Comparison of ENCODE assay signal across 8 cellular contexts in the genomic region with DNA sequence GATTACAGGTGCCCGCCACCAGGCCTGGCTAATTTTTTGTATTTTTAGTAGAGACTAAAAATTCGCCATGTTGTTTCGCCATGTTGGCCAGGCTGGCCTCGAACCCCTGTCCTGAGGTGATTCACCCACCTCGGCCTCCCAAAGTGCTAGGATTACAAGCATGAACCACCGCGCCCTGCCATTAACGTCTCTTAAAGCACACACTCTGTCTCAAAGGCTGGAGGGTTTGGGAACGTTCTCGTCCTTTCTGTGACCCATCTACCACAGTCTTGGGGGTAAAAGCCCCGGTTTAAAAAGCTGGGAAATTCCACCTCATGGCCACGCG. TPM values are rescaled to one million over a fixed set of nuclear protein-coding genes. Genes with fewer than 3 reads are reported as not detected.
DNase-seq lines count a peak whose midpoint lies in the region; ATAC-seq and TF ChIP-seq lines count a peak whose summit lies in the region.

No MANE protein-coding gene starts in this region.

- H3K4me2 ChIP-seq in GM23338 (peak overlapping the region; percentile 45), skeletal muscle satellite cell (ENCODE audit: low read length) (peak overlapping the region; percentile 79)

- H3K27ac Mint-ChIP-seq in GM23338, result peak overlapping the region; percentile 74; the same call in 1 of the 2 replicates
- no peak overlapping the region for H3K27ac Mint-ChIP-seq in activated CD8-positive, alpha-beta T cell treated with anti-CD3 and anti-CD28 coated beads, Interleukin-2, amount 10 ng/mL, durations not matched to agents 7 days and 5 days

- H3F3A ChIP-seq in GM23338 (replicated peaks; ENCODE audit: low read depth), result peaks cover 20% of the 10 kb centered on the region

- H3K27me3 Mint-ChIP-seq in GM23338 (ENCODE audit: insufficient read depth, low read depth, poor library complexity), result peaks cover 20% of the 10 kb centered on the region
- H3K27me3 Mint-ChIP-seq in activated CD8-positive, alpha-beta T cell treated with anti-CD3 and anti-CD28 coated beads, Interleukin-2, amount 10 ng/mL, durations not matched to agents 7 days and 5 days (ENCODE audit: low read depth), result peaks cover 10% of the 10 kb centered on the region

- 0 out of 3 replicates have a peak, but pooled peaks cover 6% of the 10 kb centered on the region for H3K36me3 Mint-ChIP-seq in GM23338 (ENCODE audit: low read depth)
- no peaks in the 10 kb centered on the region for H3K36me3 Mint-ChIP-seq in activated CD8-positive, alpha-beta T cell treated with anti-CD3 and anti-CD28 coated beads, Interleukin-2, amount 10 ng/mL, durations not matched to agents 7 days and 5 days (ENCODE audit: low read depth)

- no peak for ATAC-seq in GM23338
- no peak for ATAC-seq in activated CD8-positive, alpha-beta T cell treated with anti-CD3 and anti-CD28 coated beads, Interleukin-2, amount 10 ng/mL, durations not matched to agents 7 days and 5 days
- no peak for ATAC-seq in foreskin keratinocyte
- ATAC-seq in HG02884 (IDR thresholded peaks at IDR 0.05; ENCODE audit: unreplicated experiment), result no peak
- no peak for ATAC-seq in GM21723 (IDR thresholded peaks at IDR 0.05; ENCODE audit: unreplicated experiment)

- H3K27ac ChIP-seq in GM23338 (ENCODE audit: low read depth), result peak overlapping the region; percentile 88
- H3K27ac ChIP-seq in foreskin keratinocyte, result peak overlapping the region; percentile 87

- DNase-seq in GM23338 (ENCODE audit: low spot score), result no peak
- DNase-seq in activated CD8-positive, alpha-beta T cell treated with anti-CD3 and anti-CD28 coated beads, Interleukin-2, amount 10 ng/mL, durations not matched to agents 7 days and 5 days, result no peak
- no peak for DNase-seq in foreskin keratinocyte
- no peak for DNase-seq in MG63
- no peak for DNase-seq in effector CD8-positive, alpha-beta T cell (lab: John Stamatoyannopoulos, UW)

- H3K4me3 Mint-ChIP-seq in GM23338, result no peak overlapping the region
- H3K4me3 Mint-ChIP-seq in activated CD8-positive, alpha-beta T cell treated with anti-CD3 and anti-CD28 coated beads, Interleukin-2, amount 10 ng/mL, durations not matched to agents 7 days and 5 days, result peak overlapping the region; percentile 70

- H3K9me2 ChIP-seq in GM23338 (ENCODE audit: insufficient read depth), result 0 out of 2 replicates have a peak, but pooled peaks cover 4% of the 10 kb centered on the region

- H3K4me3 ChIP-seq in GM23338 (peak overlapping the region; percentile 43), skeletal muscle satellite cell (ENCODE audit: low read length) (peak overlapping the region; percentile 60), MG63 (no peak overlapping the region)

- peak overlapping the region; percentile 97 for H2AFZ ChIP-seq in GM23338

- peak overlapping the region; percentile 68 for H3K9ac ChIP-seq in skeletal muscle satellite cell (ENCODE audit: low read depth, low read length)

- peaks cover 35% of the 10 kb centered on the region for H3K4me1 Mint-ChIP-seq in GM23338
- H3K4me1 Mint-ChIP-seq in activated CD8-positive, alpha-beta T cell treated with anti-CD3 and anti-CD28 coated beads, Interleukin-2, amount 10 ng/mL, durations not matched to agents 7 days and 5 days (ENCODE audit: low read depth), result peaks cover 9% of the 10 kb centered on the region

- H3K27me3 ChIP-seq in GM23338 (ENCODE audit: insufficient read depth), result no peaks in the 10 kb centered on the region
- H3K27me3 ChIP-seq in foreskin keratinocyte, result peaks cover 5% of the 10 kb centered on the region
- H3K27me3 ChIP-seq in skeletal muscle satellite cell (ENCODE audit: control insufficient read depth, insufficient read depth, low read length), result peaks cover 6% of the 10 kb centered on the region
- no peaks in the 10 kb centered on the region for H3K27me3 ChIP-seq in MG63

- H3K9me3 ChIP-seq in skeletal muscle satellite cell (replicated peaks; ENCODE audit: low read length) (no peaks in the 10 kb centered on the region), MG63 (no peaks in the 10 kb centered on the region)

- H3K4me1 ChIP-seq in GM23338 (ENCODE audit: insufficient read depth) (peaks cover 37% of the 10 kb centered on the region), foreskin keratinocyte (peaks cover 26% of the 10 kb centered on the region), skeletal muscle satellite cell (ENCODE audit: control insufficient read depth, insufficient read depth, low read length) (peaks cover 20% of the 10 kb centered on the region)

- CTCF ChIA-PET in activated CD8-positive, alpha-beta T cell treated with anti-CD3 and anti-CD28 coated beads, Interleukin-2, amount 10 ng/mL, durations not matched to agents 7 days and 5 days (lab: Charles Lee), result no interaction called here

- POLR2A ChIA-PET in activated CD8-positive, alpha-beta T cell treated with anti-CD3 and anti-CD28 coated beads, Interleukin-2, amount 10 ng/mL, durations not matched to agents 7 days and 5 days (lab: Charles Lee), result interaction anchor here (1.2 kb wide), 1 partner anchor 59 kb away, joined by 4 read pairs; no protein-coding TSS in a partner anchor

- H3K36me3 ChIP-seq in GM23338 (ENCODE audit: insufficient read depth) (no peaks in the 10 kb centered on the region), skeletal muscle satellite cell (ENCODE audit: insufficient read depth, low read length) (no peaks in the 10 kb centered on the region), MG63 (no peaks in the 10 kb centered on the region)

- TF ChIP-seq CTCF in GM23338 (conservative IDR thresholded peaks at IDR 0.05; ENCODE audit: low read depth in 2 of 2) (no peak), foreskin keratinocyte (conservative IDR thresholded peaks at IDR 0.05) (no peak)

- H3K9me3 Mint-ChIP-seq in GM23338, result peaks cover 6% of the 10 kb centered on the region; the same call in 1 of the 3 replicates
- H3K9me3 Mint-ChIP-seq in activated CD8-positive, alpha-beta T cell treated with anti-CD3 and anti-CD28 coated beads, Interleukin-2, amount 10 ng/mL, durations not matched to agents 7 days and 5 days (ENCODE audit: insufficient read depth), result no peaks in the 10 kb centered on the region

- H4K20me1 ChIP-seq in GM23338 (replicated peaks; ENCODE audit: insufficient read depth), result no peaks in the 10 kb centered on the region

- no peaks in the 10 kb centered on the region for H3K79me2 ChIP-seq in GM23338 (replicated peaks; ENCODE audit: insufficient read depth)

TF ChIP-seq in GM23338, 12 proteins besides CTCF, POLR2A, EP300 and RAD21 (continues in another document):
- TF ChIP-seq, protein P1, sequence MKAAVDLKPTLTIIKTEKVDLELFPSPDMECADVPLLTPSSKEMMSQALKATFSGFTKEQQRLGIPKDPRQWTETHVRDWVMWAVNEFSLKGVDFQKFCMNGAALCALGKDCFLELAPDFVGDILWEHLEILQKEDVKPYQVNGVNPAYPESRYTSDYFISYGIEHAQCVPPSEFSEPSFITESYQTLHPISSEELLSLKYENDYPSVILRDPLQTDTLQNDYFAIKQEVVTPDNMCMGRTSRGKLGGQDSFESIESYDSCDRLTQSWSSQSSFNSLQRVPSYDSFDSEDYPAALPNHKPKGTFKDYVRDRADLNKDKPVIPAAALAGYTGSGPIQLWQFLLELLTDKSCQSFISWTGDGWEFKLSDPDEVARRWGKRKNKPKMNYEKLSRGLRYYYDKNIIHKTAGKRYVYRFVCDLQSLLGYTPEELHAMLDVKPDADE (IDR thresholded peaks at IDR 0.05), result no peak
- TF ChIP-seq NANOG (IDR thresholded peaks at IDR 0.05; ENCODE audit: borderline replicate concordance) (no peak), POLR2AphosphoS5 (IDR thresholded peaks at IDR 0.05; ENCODE audit: low read depth) (no peak), STAT1 (IDR thresholded peaks at IDR 0.05; ENCODE audit: unreplicated experiment) (no peak), CREB1 (CRISPR knock-in tag; IDR thresholded peaks at IDR 0.05; ENCODE audit: low read depth) (no peak), ZNF331 (CRISPR knock-in tag; IDR thresholded peaks at IDR 0.05; ENCODE audit: low read depth) (no peak), EZH2phosphoT487 (IDR thresholded peaks at IDR 0.05; ENCODE audit: unreplicated experiment) (no peak), JUNB (IDR thresholded peaks at IDR 0.05; ENCODE audit: unreplicated experiment) (no peak)
- TF ChIP-seq, protein P2, sequence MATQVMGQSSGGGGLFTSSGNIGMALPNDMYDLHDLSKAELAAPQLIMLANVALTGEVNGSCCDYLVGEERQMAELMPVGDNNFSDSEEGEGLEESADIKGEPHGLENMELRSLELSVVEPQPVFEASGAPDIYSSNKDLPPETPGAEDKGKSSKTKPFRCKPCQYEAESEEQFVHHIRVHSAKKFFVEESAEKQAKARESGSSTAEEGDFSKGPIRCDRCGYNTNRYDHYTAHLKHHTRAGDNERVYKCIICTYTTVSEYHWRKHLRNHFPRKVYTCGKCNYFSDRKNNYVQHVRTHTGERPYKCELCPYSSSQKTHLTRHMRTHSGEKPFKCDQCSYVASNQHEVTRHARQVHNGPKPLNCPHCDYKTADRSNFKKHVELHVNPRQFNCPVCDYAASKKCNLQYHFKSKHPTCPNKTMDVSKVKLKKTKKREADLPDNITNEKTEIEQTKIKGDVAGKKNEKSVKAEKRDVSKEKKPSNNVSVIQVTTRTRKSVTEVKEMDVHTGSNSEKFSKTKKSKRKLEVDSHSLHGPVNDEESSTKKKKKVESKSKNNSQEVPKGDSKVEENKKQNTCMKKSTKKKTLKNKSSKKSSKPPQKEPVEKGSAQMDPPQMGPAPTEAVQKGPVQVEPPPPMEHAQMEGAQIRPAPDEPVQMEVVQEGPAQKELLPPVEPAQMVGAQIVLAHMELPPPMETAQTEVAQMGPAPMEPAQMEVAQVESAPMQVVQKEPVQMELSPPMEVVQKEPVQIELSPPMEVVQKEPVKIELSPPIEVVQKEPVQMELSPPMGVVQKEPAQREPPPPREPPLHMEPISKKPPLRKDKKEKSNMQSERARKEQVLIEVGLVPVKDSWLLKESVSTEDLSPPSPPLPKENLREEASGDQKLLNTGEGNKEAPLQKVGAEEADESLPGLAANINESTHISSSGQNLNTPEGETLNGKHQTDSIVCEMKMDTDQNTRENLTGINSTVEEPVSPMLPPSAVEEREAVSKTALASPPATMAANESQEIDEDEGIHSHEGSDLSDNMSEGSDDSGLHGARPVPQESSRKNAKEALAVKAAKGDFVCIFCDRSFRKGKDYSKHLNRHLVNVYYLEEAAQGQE (IDR thresholded peaks at IDR 0.05; ENCODE audit: unreplicated experiment), result no peak

RNA-seq across cellular contexts. Expression of a gene that starts 57.8 kb away (rescaled TPM):
- total RNA-seq in GM23338 (2014; rRNA removed; shearing (Covaris generic)), result 72.2 and 82.4 TPM in 2 replicates
- polyA plus RNA-seq in GM23338 (2016; fragmentation: Nextera tagmentation; extraction: Ambion mirVana), result 53.3 and 59.3 TPM in 2 replicates
- 10 to 100 TPM; 60.9 to 62.4 TPM for total RNA-seq in activated CD8-positive, alpha-beta T cell treated with anti-CD3 and anti-CD28 coated beads, Interleukin-2, amount 10 ng/mL, durations not matched to agents 7 days and 5 days
- 28.2 and 31.4 TPM in 2 replicates for total RNA-seq in foreskin keratinocyte
- 6.9 and 8.5 TPM in 2 replicates for polyA plus RNA-seq in foreskin keratinocyte
- total RNA-seq in skeletal muscle satellite cell (2012; rRNA removed), result 23.2 and 28.6 TPM in 2 replicates
- 9.2 and 9.9 TPM in 2 replicates for total RNA-seq in MG63 (2014; rRNA removed; shearing (Covaris generic); ENCODE audit: low replicate concordance)
